13 cellular contexts compared by ENCODE assay signal in genomic region chr6:42281570-42281969, GRCh38.
DNase-seq lines count a peak whose midpoint lies in the region; ATAC-seq, FAIRE-seq and TF ChIP-seq lines count a peak whose summit lies in the region.
"Had no signal": no experiment of that assay in that cellular context is flagged by ENCODE, and none has a peak within 500 bp of the region (broad histone marks: within the 10 kb centered on the region; RNA-seq: fewer than 3 reads in every experiment).

No MANE protein-coding gene starts in this region.

- no peak for TF ChIP-seq CTCF in K562 (IDR thresholded peaks at IDR 0.05 in 2 of 3, conservative IDR thresholded peaks at IDR 0.05 in 1 of 3; ENCODE audit: insufficient read depth in 2 of 3, low read depth in 1 of 3, low read length in 3 of 3)

- H3K27ac ChIP-seq in K562 (ENCODE audit: extremely low read depth, low read depth, low read length) = no peak overlapping the region

- no peak for TF ChIP-seq EP300 in K562 (IDR thresholded peaks at IDR 0.05; ENCODE audit: low read length)

- H3K4me3 ChIP-seq in K562 = no peak overlapping the region

- POLR2A ChIA-PET in K562 (lab: Yijun Ruan, JAX) = interaction anchor here (1.0 kb wide), 1 partner anchor 10 kb away, joined by 3 read pairs; no protein-coding TSS in a partner anchor

- no peak for TF ChIP-seq POLR2A in K562 (conservative IDR thresholded peaks at IDR 0.05)

- H3K9ac ChIP-seq in K562 (ENCODE audit: insufficient read depth in 1 of 2, low read depth in 2 of 2, low read length in 2 of 2) = no peak overlapping the region

- H3K27me3 ChIP-seq in K562 (ENCODE audit: control insufficient read depth in 2 of 2, insufficient read depth in 2 of 2, low read length in 2 of 2) = peaks cover 31 to 63% of the 10 kb centered on the region in 2 experiments

- H3K79me2 ChIP-seq in K562 (ENCODE audit: control insufficient read depth, insufficient read depth, low read length) = no peaks in the 10 kb centered on the region

- ATAC-seq in K562 = no peak
- no peak for ATAC-seq in HG03469 (IDR thresholded peaks at IDR 0.05; ENCODE audit: unreplicated experiment)

- BruUV-seq in K562 (replicated peaks; lab: Mats Ljungman, UMichigan) = no TSS peak

- in situ Hi-C loops in K562 (cut with MboI) = no loop called here

- TF ChIP-seq RAD21 in K562 (CRISPR knock-in tag; conservative IDR thresholded peaks at IDR 0.05 in 1 of 2, IDR thresholded peaks at IDR 0.05 in 1 of 2) = no peak

- WGBS in K562 (ENCODE audit: insufficient coverage, low coverage, missing lambda C conversion rate) = 2% methylated on average over 7 of the region's 7 CpGs

- no peak for FAIRE-seq in K562 (lab: Jason Lieb, UNC)

- no peaks in the 10 kb centered on the region; the same call in 1 of the 2 replicates for H3K9me3 ChIP-seq in K562 (replicated peaks; ENCODE audit: control insufficient read depth, insufficient read depth, low read depth, low read length)

- no peaks in the 10 kb centered on the region for H3K36me3 ChIP-seq in K562 (ENCODE audit: control insufficient read depth, insufficient read depth, low read length)

- CTCF ChIA-PET in K562 (lab: Yijun Ruan, JAX; ENCODE audit: low intra/inter-chr PET ratio) = no interaction called here

- H2AFZ ChIP-seq in K562 (ENCODE audit: low read depth, low read length) = no peak overlapping the region

- no peaks in the 10 kb centered on the region for H3K9me1 ChIP-seq in K562 (ENCODE audit: control insufficient read depth, insufficient read depth, low read length)

- no peaks in the 10 kb centered on the region for H4K20me1 ChIP-seq in K562 (replicated peaks; ENCODE audit: control insufficient read depth, insufficient read depth, low read length)

- H3K4me1 ChIP-seq in K562 (replicated peaks in 1 of 2; ENCODE audit: control insufficient read depth in 2 of 2, insufficient read depth in 2 of 2, low read length in 2 of 2) = peaks cover 0 to 4% of the 10 kb centered on the region in 2 experiments; a peak in 1 of 5 replicates

- H3K4me2 ChIP-seq in K562 (ENCODE audit: insufficient read depth, low read length) = no peak overlapping the region

- intact Hi-C loops in K562 (cut with micrococcal nuclease) = no loop called here

- DNase-seq in NCI-H2171 treated with DMSO at 0.1 percent for 48 hours (lab: John Stamatoyannopoulos, UW) (peak; percentile 30), NCI-H2171 (lab: John Stamatoyannopoulos, UW) (no peak), K562 (ENCODE audit: extremely low read depth in 1 of 4, low spot score in 3 of 4) (no peak), RKO (ENCODE audit: low spot score) (no peak), NCI-H2196 treated with DMSO at 0.1 percent for 48 hours (lab: John Stamatoyannopoulos, UW; ENCODE audit: unreplicated experiment) (no peak)
- DNase-seq in activated CD4-positive, alpha-beta T cell treated with anti-CD3 and anti-CD28 coated beads, Interleukin-2, amount 50 U/mL, for 1 hour = peak; percentile 54
- DNase-seq in stimulated activated CD8-positive, alpha-beta memory T cell treated with anti-CD3 and anti-CD28 coated beads, Interleukin-12 subunit alpha, Interleukin-12 subunit beta, amount 100 ng/mL, for 1 hour (ENCODE audit: low read depth) = peak; percentile 29
- DNase-seq: 8988T, DMS79 treated with DMSO at 0.1 percent for 48 hours, endodermal cell, Karpas-422, NCI-H446 treated with DMSO at 0.1 percent for 48 hours had no signal

TF ChIP-seq in K562, 482 proteins besides CTCF, POLR2A, EP300 and RAD21:
- TF ChIP-seq NFIC (IDR thresholded peaks at IDR 0.05) = peak; percentile 54
- TF ChIP-seq STAG1 (CRISPR knock-in tag; IDR thresholded peaks at IDR 0.05; ENCODE audit: borderline replicate concordance) = 0 out of 2 replicates have a peak, but pooled peaks have one; percentile 12
- no peak for TF ChIP-seq HNRNPL (IDR thresholded peaks at IDR 0.05; ENCODE audit: low read depth, low read length)

Comparison
In these comparisons a context has a peak if more than half of its experiments do, and no peak if none do; other contexts are left out.
1. DNase-seq: peak in NCI-H2171 treated with DMSO at 0.1 percent for 48 hours (single experiment), activated CD4-positive, alpha-beta T cell treated with anti-CD3 and anti-CD28 coated beads, Interleukin-2, amount 50 U/mL, for 1 hour (single experiment) and stimulated activated CD8-positive, alpha-beta memory T cell treated with anti-CD3 and anti-CD28 coated beads, Interleukin-12 subunit alpha, Interleukin-12 subunit beta, amount 100 ng/mL, for 1 hour (single experiment); none in NCI-H2171 (single experiment), K562 (0 of 4), RKO (single experiment) and NCI-H2196 treated with DMSO at 0.1 percent for 48 hours (single experiment).